9 cellular contexts compared by ENCODE assay signal in the genomic region with DNA sequence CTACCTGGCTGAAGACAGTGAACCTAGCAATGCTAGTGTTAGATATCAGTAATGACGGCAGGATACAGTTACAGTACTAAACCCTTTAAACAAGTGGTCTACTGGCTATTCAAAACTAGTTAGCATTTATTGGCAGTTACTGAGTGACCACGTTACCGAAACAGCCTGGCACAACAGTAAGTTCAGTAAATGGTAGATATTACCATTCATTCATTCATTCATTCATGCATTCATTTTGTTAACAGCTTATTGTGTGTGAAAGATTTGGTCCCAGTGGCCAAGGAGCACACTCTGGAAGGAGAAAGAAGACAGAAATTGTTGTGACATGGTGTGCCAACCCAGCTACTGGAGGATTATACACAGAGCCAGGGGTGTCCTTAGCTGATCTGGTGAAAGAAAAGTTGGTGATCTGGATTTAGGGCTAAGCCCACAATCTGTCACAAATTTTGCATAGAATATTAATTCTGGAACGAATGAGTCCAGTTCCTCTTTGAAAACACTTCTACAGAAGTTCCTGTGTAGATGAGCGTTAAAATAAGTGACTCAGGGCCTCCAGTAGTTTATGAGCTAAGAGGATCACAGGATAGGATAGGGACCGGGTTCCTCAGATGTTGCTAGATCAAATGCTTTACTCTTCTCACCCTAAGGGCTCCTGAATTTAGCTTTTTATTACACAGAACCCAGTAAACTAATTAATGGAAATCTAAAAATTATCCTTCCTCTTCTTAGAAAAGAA.
DNase-seq lines count a peak whose midpoint lies in the region; ATAC-seq, FAIRE-seq and TF ChIP-seq lines count a peak whose summit lies in the region.
"Had no signal": no experiment of that assay in that cellular context is flagged by ENCODE, and none has a peak within 500 bp of the region (broad histone marks: within the 10 kb centered on the region; RNA-seq: fewer than 3 reads in every experiment).

No MANE protein-coding gene starts in this region.

- CTCF ChIA-PET in IMR-90 (lab: Yijun Ruan, JAX) = interaction anchor here (0.6 to 1.3 kb wide), 7 partner anchors 8 to 245 kb away, joined by 3 to 5 read pairs (median 3); no protein-coding TSS in a partner anchor

- no peak overlapping the region for H2AK9ac ChIP-seq in IMR-90 (replicated peaks; ENCODE audit: low read depth, low read length, poor library complexity)

- H4K5ac ChIP-seq in IMR-90 (ENCODE audit: low read depth, low read length) = peak overlapping the region; percentile 74; the same call in 1 of the 2 replicates

- intact Hi-C loops in IMR-90 (cut with micrococcal nuclease) = loop anchor here (1.0 to 10.0 kb wide), 4 partner anchors 76 to 646 kb away; a partner anchor contains a TSS

- H3K4ac ChIP-seq in IMR-90 (ENCODE audit: low read depth, low read length) = peak overlapping the region; percentile 87

- no peaks in the 10 kb centered on the region for H3K9me3 ChIP-seq in IMR-90 (ENCODE audit: control insufficient read depth, insufficient read depth, low read length)
- no peaks in the 10 kb centered on the region for H3K9me3 ChIP-seq in astrocyte (ENCODE audit: insufficient read depth, low read depth, low read length)
- H3K9me3 ChIP-seq in mucosa of stomach (ENCODE audit: control insufficient read depth, low read length) = no peaks in the 10 kb centered on the region

- H3K4me3 ChIP-seq in IMR-90 (ENCODE audit: insufficient read depth, low read depth, low read length) (no peak overlapping the region), astrocyte (ENCODE audit: insufficient read depth, low read depth, low read length) (peak overlapping the region; percentile 81), mucosa of stomach (ENCODE audit: low read length) (no peak overlapping the region)

- H3K56ac ChIP-seq in IMR-90 (ENCODE audit: extremely low read depth, insufficient read depth, low read length) = peak overlapping the region; percentile 89

- H3K79me1 ChIP-seq in IMR-90 (ENCODE audit: low read depth in 1 of 2, low read length in 2 of 2) = peaks cover 0 to 25% of the 10 kb centered on the region in 2 experiments; a peak in 2 of 4 replicates

- H2BK120ac ChIP-seq in IMR-90 (ENCODE audit: low read depth, low read length) = peak overlapping the region; percentile 92

- FAIRE-seq in astrocyte (lab: Jason Lieb, UNC) = peak; percentile 47
- FAIRE-seq: TTC549 had no signal

- peak overlapping the region; percentile 95 for H3K27ac Mint-ChIP-seq in astrocyte (ENCODE audit: unreplicated experiment)

- peak overlapping the region; percentile 36 for H2AFZ ChIP-seq in IMR-90 (replicated peaks; ENCODE audit: low read length, poor library complexity)
- H2AFZ ChIP-seq in astrocyte (ENCODE audit: low read depth, low read length) = no peak overlapping the region

- H3K23ac ChIP-seq in IMR-90 (ENCODE audit: low read depth, low read length) = peak overlapping the region; percentile 55

- peak overlapping the region; percentile 85 for H3K4me2 ChIP-seq in IMR-90 (ENCODE audit: low read depth, low read length)
- peak overlapping the region; percentile 94 for H3K4me2 ChIP-seq in astrocyte (ENCODE audit: low read length)

- no peak for TF ChIP-seq RAD21 in IMR-90 (IDR thresholded peaks at IDR 0.05; ENCODE audit: low read length)

- H3K4me1 ChIP-seq in IMR-90 (ENCODE audit: control insufficient read depth, insufficient read depth, low read length) (peaks cover 3% of the 10 kb centered on the region; the same call in 1 of the 2 replicates), astrocyte (ENCODE audit: insufficient read depth, low read length) (peaks cover 31% of the 10 kb centered on the region), mucosa of stomach (ENCODE audit: control insufficient read depth, insufficient read depth, low read length) (peaks cover 7% of the 10 kb centered on the region)

- DNase-seq in AG08395 (ENCODE audit: low spot score) = peak; percentile 33
- DNase-seq in IMR-90 = no peak
- no peak for DNase-seq in astrocyte (ENCODE audit: low read depth)
- DNase-seq in NCI-H1436 (lab: John Stamatoyannopoulos, UW) = no peak
- DNase-seq in D341Med (ENCODE audit: low spot score) = no peak

- dilution Hi-C loops in IMR-90 (cut with HindIII; ENCODE audit: low sequenced_read_pairs, unreplicated experiment) = no loop called here

- H3K36me3 Mint-ChIP-seq in astrocyte (ENCODE audit: low read depth, unreplicated experiment) = peaks cover 21% of the 10 kb centered on the region

- TF ChIP-seq CTCF in IMR-90 (conservative IDR thresholded peaks at IDR 0.05; ENCODE audit: low read depth, low read length) = no peak
- no peak for TF ChIP-seq CTCF in astrocyte (IDR thresholded peaks at IDR 0.05; ENCODE audit: insufficient read depth, low read depth, low read length)

- peaks cover 30% of the 10 kb centered on the region for H4K20me1 ChIP-seq in IMR-90 (ENCODE audit: insufficient read depth, low read length)
- H4K20me1 ChIP-seq in astrocyte (ENCODE audit: insufficient read depth, low read length) = peaks cover 34% of the 10 kb centered on the region

- peak overlapping the region; percentile 74 for H2BK5ac ChIP-seq in IMR-90 (ENCODE audit: low read depth, low read length, poor library complexity, severe bottlenecking)

- peak overlapping the region; percentile 93; the same call in 1 of the 2 replicates for H2BK20ac ChIP-seq in IMR-90 (ENCODE audit: low read depth, low read length)

- ATAC-seq in IMR-90 (ENCODE audit: low read depth) = peak; percentile 14; the same call in 1 of the 2 replicates
- ATAC-seq in HG02938 (IDR thresholded peaks at IDR 0.05; ENCODE audit: unreplicated experiment) = no peak
- no peak for ATAC-seq in HG03097 (IDR thresholded peaks at IDR 0.05; ENCODE audit: low FRiP score, unreplicated experiment)

- H3K9ac ChIP-seq in IMR-90 (ENCODE audit: low read depth, low read length) (peak overlapping the region; percentile 64), astrocyte (ENCODE audit: low read length) (peak overlapping the region; percentile 98), mucosa of stomach (ENCODE audit: low read length) (peak overlapping the region; percentile 94)

- peak overlapping the region; percentile 54; the same call in 1 of the 2 replicates for H3K14ac ChIP-seq in IMR-90 (replicated peaks; ENCODE audit: low read depth, low read length)

- H4K91ac ChIP-seq in IMR-90 (ENCODE audit: insufficient read depth, low read depth, low read length) = 0 out of 2 replicates have a peak overlapping the region, but pooled peaks have one; percentile 33

- H4K8ac ChIP-seq in IMR-90 (ENCODE audit: low read depth in 2 of 2, low read length in 2 of 2) = peak overlapping the region; percentile 63 to 88; a peak in 3 of 4 replicates

- H3K4me1 Mint-ChIP-seq in astrocyte (ENCODE audit: low read depth, unreplicated experiment) = peaks cover 26% of the 10 kb centered on the region

- TF ChIP-seq POLR2A in IMR-90 (IDR thresholded peaks at IDR 0.05; ENCODE audit: low read depth, low read length) = no peak

- peaks cover 7% of the 10 kb centered on the region for H3K9me1 ChIP-seq in IMR-90 (ENCODE audit: insufficient read depth, low read length)

- peak overlapping the region; percentile 74 for H2AK5ac ChIP-seq in IMR-90 (ENCODE audit: low read depth, low read length)

- in situ Hi-C loops in IMR-90 (cut with MboI; ENCODE audit: low sequenced_read_pairs) = no loop called here

- peak overlapping the region; percentile 70 for H3K27ac ChIP-seq in IMR-90 (ENCODE audit: insufficient read depth, low read length)
- H3K27ac ChIP-seq in astrocyte (ENCODE audit: low read depth, low read length) = peak overlapping the region; percentile 96

- no peaks in the 10 kb centered on the region for H3K9me3 Mint-ChIP-seq in astrocyte (ENCODE audit: unreplicated experiment)

- POLR2A ChIA-PET in IMR-90 (lab: Charles Lee; ENCODE audit: unreplicated experiment) = interaction anchor here (1.0 to 3.0 kb wide), 5 partner anchors 8 to 332 kb away, joined by 3 to 40 read pairs (median 10); a partner anchor contains a TSS

- no peaks in the 10 kb centered on the region; the same call in 1 of the 2 replicates for H3K36me3 ChIP-seq in IMR-90 (ENCODE audit: control insufficient read depth, insufficient read depth, low read length)
- H3K36me3 ChIP-seq in astrocyte (ENCODE audit: insufficient read depth, low read length) = peaks cover 2% of the 10 kb centered on the region
- H3K36me3 ChIP-seq in mucosa of stomach (ENCODE audit: control insufficient read depth, insufficient read depth, low read length) = no peaks in the 10 kb centered on the region

- H3K79me2 ChIP-seq in astrocyte (ENCODE audit: insufficient read depth, low read length) = peaks cover 51% of the 10 kb centered on the region

- peak overlapping the region; percentile 96 for H3K4me3 Mint-ChIP-seq in astrocyte (ENCODE audit: unreplicated experiment)

- H2BK15ac ChIP-seq in IMR-90 (ENCODE audit: low read depth, low read length) = peak overlapping the region; percentile 93; the same call in 2 of the 3 replicates

- no CpG with 5 or more reads among the region's 6 CpGs for WGBS in IMR-90 (ENCODE audit: extremely low coverage in 2 of 2, insufficient read length in 1 of 2), 2 experiments

- no peaks in the 10 kb centered on the region for H3K27me3 ChIP-seq in IMR-90 (ENCODE audit: control insufficient read depth, insufficient read depth, low read length)
- H3K27me3 ChIP-seq in astrocyte (ENCODE audit: insufficient read depth, low read length) = no peaks in the 10 kb centered on the region
- H3K27me3 ChIP-seq in mucosa of stomach (ENCODE audit: control insufficient read depth, insufficient read depth, low read length) = no peaks in the 10 kb centered on the region

- H3K27me3 Mint-ChIP-seq in astrocyte (ENCODE audit: low read depth, unreplicated experiment) = no peaks in the 10 kb centered on the region

- no TSS peak for BruUV-seq in IMR-90 (replicated peaks; lab: Mats Ljungman, UMichigan)

- H3K18ac ChIP-seq in IMR-90 (ENCODE audit: low read depth, low read length) = peak overlapping the region; percentile 62

TF ChIP-seq in IMR-90, 13 proteins besides CTCF, POLR2A, EP300 and RAD21 (continues in another document):
- TF ChIP-seq CHD1 (IDR thresholded peaks at IDR 0.05; ENCODE audit: low read depth, low read length) (no peak), CEBPB (IDR thresholded peaks at IDR 0.05; ENCODE audit: low read depth, low read length) (no peak)
- TF ChIP-seq, protein P1, sequence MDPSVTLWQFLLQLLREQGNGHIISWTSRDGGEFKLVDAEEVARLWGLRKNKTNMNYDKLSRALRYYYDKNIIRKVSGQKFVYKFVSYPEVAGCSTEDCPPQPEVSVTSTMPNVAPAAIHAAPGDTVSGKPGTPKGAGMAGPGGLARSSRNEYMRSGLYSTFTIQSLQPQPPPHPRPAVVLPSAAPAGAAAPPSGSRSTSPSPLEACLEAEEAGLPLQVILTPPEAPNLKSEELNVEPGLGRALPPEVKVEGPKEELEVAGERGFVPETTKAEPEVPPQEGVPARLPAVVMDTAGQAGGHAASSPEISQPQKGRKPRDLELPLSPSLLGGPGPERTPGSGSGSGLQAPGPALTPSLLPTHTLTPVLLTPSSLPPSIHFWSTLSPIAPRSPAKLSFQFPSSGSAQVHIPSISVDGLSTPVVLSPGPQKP (IDR thresholded peaks at IDR 0.05; ENCODE audit: borderline replicate concordance, low read depth, low read length) = no peak
